Comparison of ENCODE assay signal across 8 cellular contexts in genomic region chrX:119692241-119693031, GRCh38. TPM values are rescaled to one million over a fixed set of nuclear protein-coding genes. Genes with fewer than 3 reads are reported as not detected.
DNase-seq lines count a peak whose midpoint lies in the region; ATAC-seq and TF ChIP-seq lines count a peak whose summit lies in the region.

No MANE protein-coding gene starts in this region.

- H3K27me3 ChIP-seq in DND-41 (ENCODE audit: insufficient read depth, low read length, poor library complexity) = no peaks in the 10 kb centered on the region

- H3K9ac ChIP-seq in DND-41 (ENCODE audit: low read depth, low read length) = peak overlapping the region; percentile 76

- peak overlapping the region; percentile 90 for H3K4me3 Mint-ChIP-seq in activated T-helper 2 cell treated with anti-CD3 and anti-CD28 coated beads, Interferon-gamma antibody, Interleukin-2, Interleukin-4, amounts not matched to agents 10 μg/mL and 5 μg/mL and 100 μg/mL, durations not matched to agents 14 hours and 24 hours and 36 hours (ENCODE audit: low read depth)

- no peaks in the 10 kb centered on the region for H3K9me3 ChIP-seq in DND-41 (ENCODE audit: insufficient read depth, low read length, severe bottlenecking)
- H3K9me3 ChIP-seq in OCI-LY7 (ENCODE audit: low read length) = no peaks in the 10 kb centered on the region

- peaks cover 34% of the 10 kb centered on the region for H3K36me3 Mint-ChIP-seq in activated T-helper 2 cell treated with anti-CD3 and anti-CD28 coated beads, Interferon-gamma antibody, Interleukin-2, Interleukin-4, amounts not matched to agents 10 μg/mL and 5 μg/mL and 100 μg/mL, durations not matched to agents 14 hours and 24 hours and 36 hours (ENCODE audit: low read depth)

- peaks cover 18% of the 10 kb centered on the region for H3K4me1 Mint-ChIP-seq in activated T-helper 2 cell treated with anti-CD3 and anti-CD28 coated beads, Interferon-gamma antibody, Interleukin-2, Interleukin-4, amounts not matched to agents 10 μg/mL and 5 μg/mL and 100 μg/mL, durations not matched to agents 14 hours and 24 hours and 36 hours (ENCODE audit: low read depth)

- CTCF ChIA-PET in OCI-LY7 (lab: Charles Lee; ENCODE audit: unreplicated experiment) = interaction anchor here (1.0 kb wide), 1 partner anchor 11 kb away, joined by 3 read pairs; no protein-coding TSS in a partner anchor

- no peaks in the 10 kb centered on the region for H3K9me3 Mint-ChIP-seq in activated T-helper 2 cell treated with anti-CD3 and anti-CD28 coated beads, Interferon-gamma antibody, Interleukin-2, Interleukin-4, amounts not matched to agents 10 μg/mL and 5 μg/mL and 100 μg/mL, durations not matched to agents 14 hours and 24 hours and 36 hours

- no peaks in the 10 kb centered on the region for H3K27me3 Mint-ChIP-seq in activated T-helper 2 cell treated with anti-CD3 and anti-CD28 coated beads, Interferon-gamma antibody, Interleukin-2, Interleukin-4, amounts not matched to agents 10 μg/mL and 5 μg/mL and 100 μg/mL, durations not matched to agents 14 hours and 24 hours and 36 hours (ENCODE audit: low read depth)

- H3K4me3 ChIP-seq in DND-41 (ENCODE audit: low read depth in 1 of 2, low read length in 2 of 2) (peak overlapping the region; percentile 75 to 81), OCI-LY7 (ENCODE audit: low read depth, low read length, poor library complexity, severe bottlenecking) (peak overlapping the region; percentile 94), fibroblast of villous mesenchyme (ENCODE audit: low read depth, low read length) (peak overlapping the region; percentile 68)

- ATAC-seq in DND-41 (ENCODE audit: insufficient read depth, low read depth) (peak; percentile 60), omental fat pad (ENCODE audit: low FRiP score) (peak; percentile 13), GM21367 (IDR thresholded peaks at IDR 0.05; ENCODE audit: unreplicated experiment) (no peak), GM19452 (IDR thresholded peaks at IDR 0.05; ENCODE audit: unreplicated experiment) (no peak)

- peaks cover 12% of the 10 kb centered on the region for H3K36me3 ChIP-seq in DND-41 (ENCODE audit: insufficient read depth, low read length)
- H3K36me3 ChIP-seq in OCI-LY7 (ENCODE audit: insufficient read depth, low read length) = peaks cover 32% of the 10 kb centered on the region

- H4K20me1 ChIP-seq in DND-41 (ENCODE audit: insufficient read depth, low read length) = peaks cover 25% of the 10 kb centered on the region
- H4K20me1 ChIP-seq in OCI-LY7 (ENCODE audit: insufficient read depth, low read length) = peaks cover 9% of the 10 kb centered on the region; the same call in 1 of the 2 replicates

- intact Hi-C loops in OCI-LY7 (cut with micrococcal nuclease; ENCODE audit: unreplicated experiment) = loop anchor here (1.0 to 5.0 kb wide), 3 partner anchors 14 to 85 kb away; partner anchors contain the start of gene NKRF
- intact Hi-C loops in activated T-helper 2 cell treated with anti-CD3 and anti-CD28 coated beads, Interferon-gamma antibody, Interleukin-2, Interleukin-4, amounts not matched to agents 10 μg/mL and 5 μg/mL and 100 μg/mL, durations not matched to agents 14 hours and 24 hours and 36 hours (cut with micrococcal nuclease) = loop anchor here (1.0 to 10.0 kb wide), 10 partner anchors 10 to 455 kb away; partner anchors contain the start of genes NKRF, PGRMC1, RPL39 and SLC25A5

- H3K79me2 ChIP-seq in DND-41 (ENCODE audit: insufficient read depth, low read length) (peaks cover 63% of the 10 kb centered on the region), OCI-LY7 (ENCODE audit: insufficient read depth, low read depth, low read length) (peaks cover 61% of the 10 kb centered on the region)

- peak; percentile 44 for TF ChIP-seq CTCF in DND-41 (IDR thresholded peaks at IDR 0.05; ENCODE audit: borderline replicate concordance, extremely low read depth, low read length, poor library complexity, severe bottlenecking)
- 0 out of 2 replicates have a peak, but pooled peaks have one; percentile 35 for TF ChIP-seq CTCF in OCI-LY7 (conservative IDR thresholded peaks at IDR 0.05; ENCODE audit: low read length)
- no peak for TF ChIP-seq CTCF in fibroblast of villous mesenchyme (IDR thresholded peaks at IDR 0.05; ENCODE audit: insufficient read depth, low read depth, low read length)
- no peak for TF ChIP-seq CTCF in omental fat pad (IDR thresholded peaks at IDR 0.05)

- H3K4me2 ChIP-seq in DND-41 (ENCODE audit: insufficient read depth, low read length) (peak overlapping the region; percentile 86), OCI-LY7 (ENCODE audit: low read length) (peak overlapping the region; percentile 96)

- H2AFZ ChIP-seq in DND-41 (ENCODE audit: low read depth, low read length) (no peak overlapping the region), OCI-LY7 (ENCODE audit: low read length) (no peak overlapping the region)

- H3K9me2 ChIP-seq in OCI-LY7 (ENCODE audit: insufficient read depth, low read length) = no peaks in the 10 kb centered on the region

- peak; percentile 73 for DNase-seq in DND-41
- peak; percentile 26 for DNase-seq in HCEC 1CT
- peak; percentile 67 for DNase-seq in OCI-LY7 (ENCODE audit: low spot score)
- DNase-seq in activated T-helper 2 cell treated with anti-CD3 and anti-CD28 coated beads, Interferon-gamma antibody, Interleukin-2, Interleukin-4, amounts not matched to agents 10 μg/mL and 5 μg/mL and 100 μg/mL, durations not matched to agents 14 hours and 24 hours and 36 hours (ENCODE audit: low spot score) = peak; percentile 54
- peak; percentile 63 for DNase-seq in fibroblast of villous mesenchyme (ENCODE audit: low read depth)
- DNase-seq in omental fat pad (ENCODE audit: low spot score) = no peak

- H3K27ac Mint-ChIP-seq in activated T-helper 2 cell treated with anti-CD3 and anti-CD28 coated beads, Interferon-gamma antibody, Interleukin-2, Interleukin-4, amounts not matched to agents 10 μg/mL and 5 μg/mL and 100 μg/mL, durations not matched to agents 14 hours and 24 hours and 36 hours = peak overlapping the region; percentile 100

- peaks cover 52% of the 10 kb centered on the region for H3K4me1 ChIP-seq in DND-41 (ENCODE audit: insufficient read depth, low read length)
- H3K4me1 ChIP-seq in OCI-LY7 (ENCODE audit: insufficient read depth, low read length, poor library complexity, severe bottlenecking) = peaks cover 66% of the 10 kb centered on the region

- POLR2A ChIA-PET in OCI-LY7 (lab: Charles Lee) = interaction anchor here (0.6 to 4.8 kb wide), 15 partner anchors 9 to 119 kb away, joined by 3 to 34 read pairs (median 4); partner anchors contain the start of genes RPL39 and UBE2A

- H3K27ac ChIP-seq in DND-41 (ENCODE audit: low read length) (peak overlapping the region; percentile 95), OCI-LY7 (ENCODE audit: low read depth, low read length, poor library complexity, severe bottlenecking) (peak overlapping the region; percentile 73)

- no TSS peak for BruUV-seq in OCI-LY7 (replicated peaks; lab: Mats Ljungman, UMichigan)

RNA-seq across cellular contexts. Expression of gene SEPTIN6, which starts 0.5 kb away (rescaled TPM):
- 145 and 182 TPM in 2 replicates for total RNA-seq in OCI-LY7 (2014; rRNA removed; shearing (Covaris generic))
- total RNA-seq in OCI-LY7 (2022) = 216 and 231 TPM in 2 replicates
- 175 and 179 TPM in 2 replicates for total RNA-seq in activated T-helper 2 cell treated with anti-CD3 and anti-CD28 coated beads, Interferon-gamma antibody, Interleukin-2, Interleukin-4, amounts not matched to agents 10 μg/mL and 5 μg/mL and 100 μg/mL, durations not matched to agents 14 hours and 24 hours and 36 hours
- 17.1 and 17.7 TPM in 2 replicates for total RNA-seq in fibroblast of villous mesenchyme
- 10 to 100 TPM; 13.9 to 19.2 (median 17.8) TPM for total RNA-seq in omental fat pad

Comparison
In these comparisons a context has a peak if more than half of its experiments do, and no peak if none do; other contexts are left out.
1. ATAC-seq: peak in DND-41 (single experiment) and omental fat pad (single experiment); none in GM21367 (single experiment) and GM19452 (single experiment).
2. CTCF ChIP-seq: peak in DND-41 (single experiment) and OCI-LY7 (single experiment); none in fibroblast of villous mesenchyme (single experiment) and omental fat pad (0 of 3).
3. Peak in every context shown above with its lines, with median percentiles within 50 percentile points of each other: H3K4me3 ChIP-seq.